Comparison of ENCODE assay signal across 23 cellular contexts in genomic region chr4:124178449-124179021, GRCh38.
DNase-seq lines count a peak whose midpoint lies in the region; ATAC-seq, FAIRE-seq and TF ChIP-seq lines count a peak whose summit lies in the region.
"Had no signal": no experiment of that assay in that cellular context is flagged by ENCODE, and none has a peak within 500 bp of the region (broad histone marks: within the 10 kb centered on the region; RNA-seq: fewer than 3 reads in every experiment).

No MANE protein-coding gene starts in this region.

- no peak overlapping the region for H4K8ac ChIP-seq in mesenchymal stem cell (ENCODE audit: low read length)

- TF ChIP-seq POLR2A in endothelial cell of umbilical vein (IDR thresholded peaks at IDR 0.05; ENCODE audit: low read depth, low read length): no peak

- no peak for ATAC-seq in mucosa of descending colon
- ATAC-seq in activated CD8-positive, alpha-beta T cell treated with anti-CD3 and anti-CD28 coated beads, Interleukin-2, amount 10 ng/mL, durations not matched to agents 7 days and 5 days: no peak
- ATAC-seq: activated CD8-positive, alpha-beta memory T cell treated with anti-CD3 and anti-CD28 coated beads, Interleukin-2, amount 10 ng/mL, durations not matched to agents 7 days and 5 days; GM12878; stimulated activated naive CD8-positive, alpha-beta T cell treated with anti-CD3 and anti-CD28 coated beads, Interleukin-15, Interleukin-2, amounts not matched to agents 100 U/mL and 50 U/mL, for 24 hours had no signal

- no peaks in the 10 kb centered on the region for H3K4me1 Mint-ChIP-seq in activated CD8-positive, alpha-beta T cell treated with anti-CD3 and anti-CD28 coated beads, Interleukin-2, amount 10 ng/mL, durations not matched to agents 7 days and 5 days (ENCODE audit: low read depth)
- H3K4me1 Mint-ChIP-seq: activated CD8-positive, alpha-beta memory T cell treated with anti-CD3 and anti-CD28 coated beads, Interleukin-2, amount 10 ng/mL, durations not matched to agents 7 days and 5 days had no signal

- DNase-seq in AG10803 (ENCODE audit: low read depth) (peak; percentile 31), PC-9 (peak in 1 of 2 experiments; percentile 41), endothelial cell of umbilical vein (ENCODE audit: low read depth, low spot score) (peak; percentile 36), mesenchymal stem cell (no peak), mucosa of descending colon (no peak), pons (ENCODE audit: low spot score) (no peak), hypothalamus (lab: John Stamatoyannopoulos, UW) (no peak)
- DNase-seq in activated CD8-positive, alpha-beta T cell treated with anti-CD3 and anti-CD28 coated beads, Interleukin-2, amount 10 ng/mL, durations not matched to agents 7 days and 5 days: no peak
- DNase-seq: activated CD4-positive, CD25-positive, alpha-beta regulatory T cell; activated CD8-positive, alpha-beta memory T cell treated with anti-CD3 and anti-CD28 coated beads, Interleukin-2, amount 10 ng/mL, durations not matched to agents 7 days and 5 days; activated effector memory CD4-positive, alpha-beta T cell treated with anti-CD3 and anti-CD28 coated beads, Interleukin-2, amount 50 U/mL, for 16 hours; amygdala; Caco-2; Karpas-422; NCI-H1436; stimulated activated naive CD8-positive, alpha-beta T cell treated with anti-CD3 and anti-CD28 coated beads, Interleukin-15, Interleukin-2, amounts not matched to agents 100 U/mL and 50 U/mL, for 24 hours; uterus had no signal

- H2AFZ ChIP-seq in PC-9: peak overlapping the region; percentile 23
- peak overlapping the region; percentile 28 for H2AFZ ChIP-seq in endothelial cell of umbilical vein (ENCODE audit: low read depth, low read length)
- no peak overlapping the region for H2AFZ ChIP-seq in mesenchymal stem cell (ENCODE audit: low read depth, low read length)

- no peak overlapping the region for H2BK120ac ChIP-seq in mesenchymal stem cell (ENCODE audit: low read depth, low read length)

- H3F3A ChIP-seq in PC-9 (ENCODE audit: insufficient read depth, low read depth): peaks cover 18% of the 10 kb centered on the region

- H3K14ac ChIP-seq in mesenchymal stem cell (ENCODE audit: low read length in 2 of 2): no peak overlapping the region

- H3K36me3 ChIP-seq in PC-9 (ENCODE audit: low read depth) (no peaks in the 10 kb centered on the region), endothelial cell of umbilical vein (ENCODE audit: control insufficient read depth in 2 of 2, extremely low read depth in 1 of 2, insufficient read depth in 2 of 2, low read length in 2 of 2) (no peaks in the 10 kb centered on the region), mesenchymal stem cell (ENCODE audit: control insufficient read depth in 1 of 2, insufficient read depth in 2 of 2, low read depth in 1 of 2, low read length in 2 of 2) (no peaks in the 10 kb centered on the region), mucosa of descending colon (ENCODE audit: low read depth) (no peaks in the 10 kb centered on the region)
- H3K36me3 ChIP-seq: uterus had no signal

- peak; percentile 8 for FAIRE-seq in endothelial cell of umbilical vein (lab: Jason Lieb, UNC)
- FAIRE-seq: frontal cortex, G401.6, GM12878 had no signal

- no peak overlapping the region for H2BK12ac ChIP-seq in mesenchymal stem cell (ENCODE audit: low read length in 2 of 2)

- H3K36me3 Mint-ChIP-seq in activated CD8-positive, alpha-beta T cell treated with anti-CD3 and anti-CD28 coated beads, Interleukin-2, amount 10 ng/mL, durations not matched to agents 7 days and 5 days (ENCODE audit: low read depth): no peaks in the 10 kb centered on the region
- H3K36me3 Mint-ChIP-seq: activated CD8-positive, alpha-beta memory T cell treated with anti-CD3 and anti-CD28 coated beads, Interleukin-2, amount 10 ng/mL, durations not matched to agents 7 days and 5 days had no signal

- H3K27me3 Mint-ChIP-seq in activated CD8-positive, alpha-beta T cell treated with anti-CD3 and anti-CD28 coated beads, Interleukin-2, amount 10 ng/mL, durations not matched to agents 7 days and 5 days (ENCODE audit: low read depth): no peaks in the 10 kb centered on the region
- H3K27me3 Mint-ChIP-seq: activated CD8-positive, alpha-beta memory T cell treated with anti-CD3 and anti-CD28 coated beads, Interleukin-2, amount 10 ng/mL, durations not matched to agents 7 days and 5 days; dendritic cell treated with granulocyte-macrophage colony-stimulating factor and Interleukin-4, amounts not matched to agents 40 ng/mL and 50 ng/mL, for 4 days had no signal

- no peaks in the 10 kb centered on the region for H4K20me1 ChIP-seq in PC-9 (ENCODE audit: insufficient read depth)
- H4K20me1 ChIP-seq in endothelial cell of umbilical vein (replicated peaks; ENCODE audit: control insufficient read depth, extremely low read depth, insufficient read depth, low read length): no peaks in the 10 kb centered on the region

- no peak overlapping the region for H2BK5ac ChIP-seq in mesenchymal stem cell (ENCODE audit: low read depth, low read length, poor library complexity, severe bottlenecking)

- H3K9ac ChIP-seq in endothelial cell of umbilical vein (replicated peaks; ENCODE audit: extremely low read depth, insufficient read depth, low read length): peak overlapping the region; percentile 10
- peak overlapping the region; percentile 63 for H3K9ac ChIP-seq in mesenchymal stem cell (ENCODE audit: low read length)

- TF ChIP-seq CTCF in AG10803 (conservative IDR thresholded peaks at IDR 0.05; ENCODE audit: low read length) (no peak), PC-9 (conservative IDR thresholded peaks at IDR 0.05) (no peak), endothelial cell of umbilical vein (IDR thresholded peaks at IDR 0.05; ENCODE audit: extremely low read depth in 1 of 2, insufficient read depth in 1 of 2, low read depth in 1 of 2, low read length in 2 of 2) (no peak), mucosa of descending colon (IDR thresholded peaks at IDR 0.05) (no peak)

- intact Hi-C loops in PC-9 (cut with micrococcal nuclease; ENCODE audit: unreplicated experiment): no loop called here
- intact Hi-C loops in endothelial cell of umbilical vein (cut with micrococcal nuclease): no loop called here
- intact Hi-C loops in mucosa of descending colon (cut with DNase I, micrococcal nuclease): no loop called here

- H3K4me3 ChIP-seq in AG10803 (ENCODE audit: low read length) (no peak overlapping the region), PC-9 (peak overlapping the region; percentile 24; the same call in 1 of the 2 replicates), endothelial cell of umbilical vein (replicated peaks in 1 of 3; ENCODE audit: insufficient read depth in 1 of 3, low read depth in 1 of 3, low read length in 3 of 3) (no peak overlapping the region), mesenchymal stem cell (ENCODE audit: insufficient read depth in 1 of 2, low read depth in 1 of 2, low read length in 2 of 2) (peak overlapping the region in 1 of 2 experiments; percentile 6), mucosa of descending colon (no peak overlapping the region)
- H3K4me3 ChIP-seq: GM12878, uterus had no signal

- H2BK15ac ChIP-seq in mesenchymal stem cell (ENCODE audit: low read depth, poor library complexity, severe bottlenecking): no peak overlapping the region

- no peak overlapping the region for H3K27ac Mint-ChIP-seq in activated CD8-positive, alpha-beta T cell treated with anti-CD3 and anti-CD28 coated beads, Interleukin-2, amount 10 ng/mL, durations not matched to agents 7 days and 5 days
- H3K27ac Mint-ChIP-seq: activated CD8-positive, alpha-beta memory T cell treated with anti-CD3 and anti-CD28 coated beads, Interleukin-2, amount 10 ng/mL, durations not matched to agents 7 days and 5 days; dendritic cell treated with granulocyte-macrophage colony-stimulating factor and Interleukin-4, amounts not matched to agents 40 ng/mL and 50 ng/mL, for 4 days; nephron; T-helper 1 cell treated with Interleukin-12 subunit alpha and Interleukin-12 subunit beta and Interleukin-4 antibody, amounts not matched to agents 30 μg/mL and 1 μg/mL, for 36 hours had no signal

- H3K18ac ChIP-seq in mesenchymal stem cell (ENCODE audit: low read depth in 1 of 2, low read length in 2 of 2): no peak overlapping the region

- H3K27ac ChIP-seq in PC-9 (peak overlapping the region; percentile 95), endothelial cell of umbilical vein (ENCODE audit: insufficient read depth, low read depth, low read length) (peak overlapping the region; percentile 80), mesenchymal stem cell (ENCODE audit: low read length, poor library complexity, severe bottlenecking) (no peak overlapping the region)
- H3K27ac ChIP-seq: uterus had no signal

- H3K79me1 ChIP-seq in mesenchymal stem cell (replicated peaks; ENCODE audit: low read length, poor library complexity, severe bottlenecking): no peaks in the 10 kb centered on the region

- BruUV-seq in PC-9 (replicated peaks; lab: Mats Ljungman, UMichigan): no TSS peak
- no TSS peak for BruUV-seq in endothelial cell of umbilical vein (replicated peaks; lab: Mats Ljungman, UMichigan)

- dilution Hi-C loops in endothelial cell of umbilical vein (cut with MboI; ENCODE audit: extremely low pct_ligation_motif_present, low sequenced_read_pairs): no loop called here

- H2AK5ac ChIP-seq in mesenchymal stem cell (ENCODE audit: low read length, severe bottlenecking): no peak overlapping the region

- no peaks in the 10 kb centered on the region for H3K79me2 ChIP-seq in PC-9 (ENCODE audit: low read depth)
- no peaks in the 10 kb centered on the region for H3K79me2 ChIP-seq in endothelial cell of umbilical vein (ENCODE audit: control insufficient read depth, insufficient read depth, low read length)

- H3K4me1 ChIP-seq in PC-9 (replicated peaks; ENCODE audit: insufficient read depth) (peaks cover 26% of the 10 kb centered on the region), endothelial cell of umbilical vein (ENCODE audit: control insufficient read depth, extremely low read depth, insufficient read depth, low read length) (peaks cover 18% of the 10 kb centered on the region), mesenchymal stem cell (ENCODE audit: control insufficient read depth, insufficient read depth, low read depth, low read length) (no peaks in the 10 kb centered on the region), mucosa of descending colon (ENCODE audit: low read depth) (no peaks in the 10 kb centered on the region)
- H3K4me1 ChIP-seq: Caco-2, uterus had no signal

- H3K9me3 Mint-ChIP-seq in activated CD8-positive, alpha-beta T cell treated with anti-CD3 and anti-CD28 coated beads, Interleukin-2, amount 10 ng/mL, durations not matched to agents 7 days and 5 days (ENCODE audit: insufficient read depth): no peaks in the 10 kb centered on the region
- H3K9me3 Mint-ChIP-seq: T-helper 1 cell treated with Interleukin-12 subunit alpha and Interleukin-12 subunit beta and Interleukin-4 antibody, amounts not matched to agents 30 μg/mL and 1 μg/mL, for 36 hours had no signal

- POLR2A ChIA-PET in PC-9 (lab: Charles Lee; ENCODE audit: unreplicated experiment): no interaction called here
- POLR2A ChIA-PET in endothelial cell of umbilical vein (lab: Charles Lee): no interaction called here
- POLR2A ChIA-PET in activated CD8-positive, alpha-beta T cell treated with anti-CD3 and anti-CD28 coated beads, Interleukin-2, amount 10 ng/mL, durations not matched to agents 7 days and 5 days (lab: Charles Lee): no interaction called here

- peaks cover 13% of the 10 kb centered on the region; the same call in 1 of the 2 replicates for H3K9me3 ChIP-seq in PC-9 (ENCODE audit: insufficient read depth, low read depth)
- no peaks in the 10 kb centered on the region for H3K9me3 ChIP-seq in endothelial cell of umbilical vein (replicated peaks; ENCODE audit: control insufficient read depth, insufficient read depth, low read length)
- H3K9me3 ChIP-seq in mesenchymal stem cell (ENCODE audit: control insufficient read depth, low read length): no peaks in the 10 kb centered on the region
- no peaks in the 10 kb centered on the region for H3K9me3 ChIP-seq in mucosa of descending colon
- H3K9me3 ChIP-seq: Caco-2, uterus had no signal

- WGBS in mesenchymal stem cell: 67% methylated on average over 4 of the region's 4 CpGs

- CTCF ChIA-PET in PC-9 (lab: Charles Lee) (interaction anchor here (0.6 kb wide), 1 partner anchor 33 kb away, joined by 4 read pairs; no protein-coding TSS in a partner anchor), endothelial cell of umbilical vein (lab: Charles Lee) (interaction anchor here (1.2 to 1.8 kb wide), 3 partner anchors 22 to 1076 kb away, joined by 3 to 5 read pairs (median 3); no protein-coding TSS in a partner anchor)
- CTCF ChIA-PET in activated CD8-positive, alpha-beta T cell treated with anti-CD3 and anti-CD28 coated beads, Interleukin-2, amount 10 ng/mL, durations not matched to agents 7 days and 5 days (lab: Charles Lee): no interaction called here

- H4K91ac ChIP-seq in mesenchymal stem cell (ENCODE audit: low read length): no peak overlapping the region

- H3K9me1 ChIP-seq in endothelial cell of umbilical vein (replicated peaks; ENCODE audit: control insufficient read depth, extremely low read depth, insufficient read depth, low read length): no peaks in the 10 kb centered on the region

- H3K27me3 ChIP-seq in PC-9 (ENCODE audit: insufficient read depth, low read depth): no peaks in the 10 kb centered on the region
- H3K27me3 ChIP-seq in endothelial cell of umbilical vein (ENCODE audit: control insufficient read depth in 2 of 2, insufficient read depth in 2 of 2, low read length in 2 of 2): no peaks in the 10 kb centered on the region
- no peaks in the 10 kb centered on the region for H3K27me3 ChIP-seq in mesenchymal stem cell (ENCODE audit: control insufficient read depth in 1 of 2, insufficient read depth in 1 of 2, low read length in 2 of 2)
- H3K27me3 ChIP-seq: uterus had no signal

- no peak overlapping the region for H3K4me3 Mint-ChIP-seq in activated CD8-positive, alpha-beta T cell treated with anti-CD3 and anti-CD28 coated beads, Interleukin-2, amount 10 ng/mL, durations not matched to agents 7 days and 5 days
- H3K4me3 Mint-ChIP-seq: activated CD8-positive, alpha-beta memory T cell treated with anti-CD3 and anti-CD28 coated beads, Interleukin-2, amount 10 ng/mL, durations not matched to agents 7 days and 5 days; dendritic cell treated with granulocyte-macrophage colony-stimulating factor and Interleukin-4, amounts not matched to agents 40 ng/mL and 50 ng/mL, for 4 days; nephron; T-helper 1 cell treated with Interleukin-12 subunit alpha and Interleukin-12 subunit beta and Interleukin-4 antibody, amounts not matched to agents 30 μg/mL and 1 μg/mL, for 36 hours had no signal

- no peak overlapping the region for H3K23ac ChIP-seq in mesenchymal stem cell (ENCODE audit: low read length in 2 of 2)

- peak overlapping the region; percentile 53 for H3K4me2 ChIP-seq in PC-9
- peak overlapping the region; percentile 13 for H3K4me2 ChIP-seq in endothelial cell of umbilical vein (ENCODE audit: insufficient read depth, low read length)
- no peak overlapping the region for H3K4me2 ChIP-seq in mesenchymal stem cell (ENCODE audit: low read length, poor library complexity, severe bottlenecking)

- peak overlapping the region in 1 of 2 experiments; percentile 38 for H3K4ac ChIP-seq in mesenchymal stem cell (ENCODE audit: low read depth in 1 of 2, low read length in 2 of 2)

- H3K9me2 ChIP-seq in PC-9 (ENCODE audit: insufficient read depth): no peaks in the 10 kb centered on the region

Comparison
In these comparisons a context has a peak if more than half of its experiments do, and no peak if none do; other contexts are left out.
1. DNase-seq: peak in AG10803 (single experiment) and endothelial cell of umbilical vein (single experiment); none in mesenchymal stem cell (single experiment), mucosa of descending colon (0 of 3), activated CD8-positive, alpha-beta T cell treated with anti-CD3 and anti-CD28 coated beads, Interleukin-2, amount 10 ng/mL, durations not matched to agents 7 days and 5 days (single experiment), pons (single experiment) and hypothalamus (0 of 51).